Comparison of ENCODE assay signal across 20 cellular contexts in genomic region chr12:46452061-46452615, GRCh38.
DNase-seq lines count a peak whose midpoint lies in the region; ATAC-seq, FAIRE-seq and TF ChIP-seq lines count a peak whose summit lies in the region.
"Had no signal": no experiment of that assay in that cellular context is flagged by ENCODE, and none has a peak within 500 bp of the region (broad histone marks: within the 10 kb centered on the region; RNA-seq: fewer than 3 reads in every experiment).

No MANE protein-coding gene starts in this region.

- H3K4me1 ChIP-seq in gastrocnemius medialis: peaks cover 46 to 47% of the 10 kb centered on the region in 2 donors

- H3K36me3 Mint-ChIP-seq in progenitor cell of endocrine pancreas (ENCODE audit: insufficient read depth): no peaks in the 10 kb centered on the region
- H3K36me3 Mint-ChIP-seq: activated naive CD8-positive, alpha-beta T cell; CD14-positive monocyte had no signal

- H3K36me3 ChIP-seq in bronchial epithelial cell (ENCODE audit: control insufficient read depth, insufficient read depth, low read length) (no peaks in the 10 kb centered on the region), gastrocnemius medialis (no peaks in the 10 kb centered on the region)
- H3K36me3 ChIP-seq: right atrium auricular region, thoracic aorta had no signal

- H3K27me3 Mint-ChIP-seq in progenitor cell of endocrine pancreas: no peaks in the 10 kb centered on the region
- H3K27me3 Mint-ChIP-seq: activated naive CD8-positive, alpha-beta T cell; central memory CD8-positive, alpha-beta T cell had no signal

- in situ Hi-C loops in gastrocnemius medialis (cut with MboI; ENCODE audit: low sequenced_read_pairs in 4 of 4): no loop called here

- H3K27me3 ChIP-seq in bronchial epithelial cell (ENCODE audit: control insufficient read depth, insufficient read depth, low read length) (no peaks in the 10 kb centered on the region), gastrocnemius medialis (no peaks in the 10 kb centered on the region)
- H3K27me3 ChIP-seq: right atrium auricular region had no signal

- intact Hi-C loops in gastrocnemius medialis (cut with DNase I; ENCODE audit: low total_unique reads): loop anchor here (5.0 kb wide), 1 partner anchor 105 kb away; no protein-coding TSS in a partner anchor
- intact Hi-C loops in Right ventricle myocardium inferior (cut with DNase I): no loop called here

- H3K27ac Mint-ChIP-seq in progenitor cell of endocrine pancreas: no peak overlapping the region

- no peak for TF ChIP-seq CTCF in bronchial epithelial cell (IDR thresholded peaks at IDR 0.05; ENCODE audit: insufficient read depth, low read length, severe bottlenecking)
- TF ChIP-seq CTCF in gastrocnemius medialis (IDR thresholded peaks at IDR 0.05 in 4 of 5, conservative IDR thresholded peaks at IDR 0.05 in 1 of 5): no peak
- TF ChIP-seq CTCF in progenitor cell of endocrine pancreas (IDR thresholded peaks at IDR 0.05; ENCODE audit: unreplicated experiment): no peak

- H3K4me3 Mint-ChIP-seq in progenitor cell of endocrine pancreas (ENCODE audit: low read depth): no peak overlapping the region
- H3K4me3 Mint-ChIP-seq: CD14-positive monocyte; central memory CD8-positive, alpha-beta T cell; endodermal cell; neural crest cell had no signal

- no peak for ATAC-seq in gastrocnemius medialis
- ATAC-seq in Right ventricle myocardium inferior: no peak

- no peaks in the 10 kb centered on the region for H3K9me3 ChIP-seq in gastrocnemius medialis
- H3K9me3 ChIP-seq: right atrium auricular region, thoracic aorta had no signal

- H3K4me1 Mint-ChIP-seq in progenitor cell of endocrine pancreas (ENCODE audit: low read depth): peaks cover 23% of the 10 kb centered on the region

- TF ChIP-seq POLR2A in gastrocnemius medialis (IDR thresholded peaks at IDR 0.05): no peak

- DNase-seq in GM04504 (ENCODE audit: low read depth): peak; percentile 33
- DNase-seq in LHCN-M2 (ENCODE audit: low read depth): peak; percentile 82
- DNase-seq in bronchial epithelial cell (ENCODE audit: low read depth): peak; percentile 81
- DNase-seq in gastrocnemius medialis: no peak
- no peak for DNase-seq in Right ventricle myocardium inferior (ENCODE audit: missing footprints)
- DNase-seq in kidney glomerular epithelial cell (lab: John Stamatoyannopoulos, UW): no peak
- no peak for DNase-seq in progenitor cell of endocrine pancreas (ENCODE audit: low spot score, unreplicated experiment)
- DNase-seq: endodermal cell; NCI-H748 treated with DMSO at 0.1 percent for 48 hours; stimulated activated CD4-positive, alpha-beta T cell treated with anti-CD3 and anti-CD28 coated beads, Interleukin-2, amount 100 ng/mL, for 48 hours; T-helper 1 cell had no signal

- no peak for FAIRE-seq in bronchial epithelial cell (lab: Jason Lieb, UNC)
- FAIRE-seq: H1, HTR-8/SVneo, RCC 7860 had no signal

- no peak overlapping the region for H3K4me3 ChIP-seq in bronchial epithelial cell (ENCODE audit: low read depth, low read length)
- H3K4me3 ChIP-seq in gastrocnemius medialis: no peak overlapping the region
- H3K4me3 ChIP-seq: right atrium auricular region, thoracic aorta had no signal

- peak overlapping the region; percentile 62 to 75 (median 71) for H3K27ac ChIP-seq in gastrocnemius medialis
- H3K27ac ChIP-seq: thoracic aorta had no signal

- H3K9me3 Mint-ChIP-seq in progenitor cell of endocrine pancreas (ENCODE audit: low read depth): no peaks in the 10 kb centered on the region
- H3K9me3 Mint-ChIP-seq: central memory CD8-positive, alpha-beta T cell; endodermal cell; neural crest cell had no signal

Comparison
In these comparisons a context has a peak if more than half of its experiments do, and no peak if none do; other contexts are left out.
1. DNase-seq: peak in GM04504 (single experiment), LHCN-M2 (single experiment) and bronchial epithelial cell (single experiment); none in gastrocnemius medialis (0 of 2), Right ventricle myocardium inferior (single experiment), kidney glomerular epithelial cell (single experiment) and progenitor cell of endocrine pancreas (single experiment).